Comparison of ENCODE assay signal across 7 cellular contexts in the genomic region with DNA sequence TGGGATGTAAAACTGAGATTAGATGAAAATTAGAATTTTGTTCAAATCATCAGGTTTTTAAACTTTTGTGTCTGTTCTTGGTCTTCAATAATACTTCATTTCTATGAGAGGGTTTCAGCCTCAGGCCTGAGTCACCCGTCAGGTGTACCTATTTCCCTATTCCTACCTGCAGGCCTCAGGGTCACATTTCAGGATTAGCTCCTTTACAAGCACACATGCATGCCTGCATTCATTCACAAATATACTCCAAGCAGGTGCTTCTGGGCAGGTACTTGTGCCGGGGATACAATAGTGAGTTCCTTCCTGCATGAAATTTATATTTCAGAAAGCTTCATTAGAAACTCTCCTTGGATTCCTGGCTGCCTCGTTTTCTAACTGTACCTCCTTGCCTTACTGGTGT.
"Had no signal": no experiment of that assay in that cellular context is flagged by ENCODE, and none has a peak within 500 bp of the region (broad histone marks: within the 10 kb centered on the region; RNA-seq: fewer than 3 reads in every experiment).

No MANE protein-coding gene starts in this region.

- H3K4me3 ChIP-seq: K562 had no signal

- H3K4me3 Mint-ChIP-seq: H9 had no signal

- DNase-seq: GOT3, H9, HCEC 1CT, IMR-90, KG1 had no signal

- H3K9me3 Mint-ChIP-seq: H9 had no signal

- FAIRE-seq: HTR-8/SVneo, K562 had no signal

- ATAC-seq: K562 had no signal

- H3K27ac Mint-ChIP-seq: H9 had no signal
